8 cellular contexts compared by ENCODE assay signal in genomic region chr15:74127255-74127953, GRCh38. TPM values are rescaled to one million over a fixed set of nuclear protein-coding genes. Genes with fewer than 3 reads are reported as not detected.
A peak's percentile ranks its signal among the peaks of the same experiment; 100 is the strongest.
DNase-seq lines count a peak whose midpoint lies in the region; ATAC-seq and TF ChIP-seq lines count a peak whose summit lies in the region.

No MANE protein-coding gene starts in this region.

- intact Hi-C loops in lower leg skin (cut with DNase I; ENCODE audit: low total_unique reads) = loop anchor here (5.0 kb wide), 2 partner anchors 175 to 190 kb away; no protein-coding TSS in a partner anchor

- WGBS in lower leg skin, 2 donors = 7% methylated on average over 39 to 44 of the region's 44 CpGs

- TF ChIP-seq CTCF in lower leg skin (IDR thresholded peaks at IDR 0.05) = peak in 1 of 3 donors; percentile 72

- H3K4me3 ChIP-seq in lower leg skin (ENCODE audit: low read depth, poor library complexity, severe bottlenecking) = no peak overlapping the region

- peak; percentile 64 for ATAC-seq in HG02852 (IDR thresholded peaks at IDR 0.05; ENCODE audit: unreplicated experiment)
- ATAC-seq in HG03039 (IDR thresholded peaks at IDR 0.05; ENCODE audit: unreplicated experiment) = no peak

- peak; percentile 40 for DNase-seq in COLO829 (ENCODE audit: low spot score)
- DNase-seq in NCI-H526 (lab: John Stamatoyannopoulos, UW) = peak; percentile 61 to 91
- DNase-seq in activated CD4-positive, alpha-beta T cell treated with anti-CD3 and anti-CD28 coated beads, Interleukin-2, amount 50 U/mL, for 48 hours = peak; percentile 91 to 92
- peak; percentile 91 for DNase-seq in dermis blood vessel endothelial cell
- peak; percentile 82 to 98 for DNase-seq in lower leg skin (ENCODE audit: low spot score in 2 of 2)
- peak; percentile 87 for DNase-seq in stimulated activated CD4-positive, alpha-beta T cell treated with anti-CD3 and anti-CD28 coated beads, Interleukin-4, amount 100 ng/mL, for 24 hours

- TF ChIP-seq POLR2A in lower leg skin (IDR thresholded peaks at IDR 0.05) = no peak

RNA-seq across cellular contexts. Expression of gene ISLR2, which starts 3.0 kb away (rescaled TPM):
- total RNA-seq in dermis blood vessel endothelial cell = not detected in 2 replicates
- under 1 TPM in 3 of 4 donors, not detected in 1; 0.17 to 0.91 (median 0.39) TPM for total RNA-seq in lower leg skin

RNA-seq across cellular contexts. Expression of gene GOLGA6A, which starts 45.1 kb away (rescaled TPM):
- total RNA-seq in dermis blood vessel endothelial cell = not detected in 2 replicates
- total RNA-seq in lower leg skin = 1 to 10 TPM in 1 of 4 donors, under 1 TPM in 1, not detected in 2; 0.23 to 2.2 TPM

RNA-seq across cellular contexts. Expression of gene ISLR, which starts 46.1 kb away (rescaled TPM):
- total RNA-seq in dermis blood vessel endothelial cell (0.17 and 0.79 TPM in 2 replicates), lower leg skin (10 to 100 TPM; 23.4 to 41.3 (median 26.1) TPM)

Comparison
In these comparisons a context has a peak if more than half of its experiments do, and no peak if none do; other contexts are left out.
1. DNase-seq: peak in every context shown above with its lines; median percentile 92 in activated CD4-positive, alpha-beta T cell treated with anti-CD3 and anti-CD28 coated beads, Interleukin-2, amount 50 U/mL, for 48 hours; 91 in dermis blood vessel endothelial cell; 90 in lower leg skin; 87 in stimulated activated CD4-positive, alpha-beta T cell treated with anti-CD3 and anti-CD28 coated beads, Interleukin-4, amount 100 ng/mL, for 24 hours; 76 in NCI-H526; 40 in COLO829.
2. RNA of gene ISLR, which starts 46.1 kb away (total RNA-seq): 23.4 to 41.3 TPM in lower leg skin; 0.17 to 0.79 TPM in dermis blood vessel endothelial cell; every median in the first group is over 10 times any median in the second.